13 cellular contexts compared by ENCODE assay signal in the genomic region with DNA sequence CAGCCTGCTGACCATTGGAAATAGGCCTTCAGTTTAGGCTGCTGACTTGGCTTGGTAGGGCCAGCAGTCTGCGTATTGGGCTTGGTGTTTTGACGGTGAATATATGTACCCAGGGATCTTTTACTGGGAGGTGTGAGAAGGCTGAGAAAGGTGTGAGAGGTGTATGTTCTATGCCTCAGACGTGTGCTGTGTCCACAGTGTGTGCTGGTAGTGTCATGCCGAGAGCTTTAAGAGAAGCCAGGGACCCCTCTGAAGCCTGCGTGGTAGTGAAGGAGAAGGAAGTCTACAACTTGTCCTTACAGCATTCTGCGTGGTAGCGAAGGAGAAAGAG. TPM values are rescaled to one million over a fixed set of nuclear protein-coding genes. Genes with fewer than 3 reads are reported as not detected.
DNase-seq lines count a peak whose midpoint lies in the region; ATAC-seq, FAIRE-seq and TF ChIP-seq lines count a peak whose summit lies in the region.
"Had no signal": no experiment of that assay in that cellular context is flagged by ENCODE, and none has a peak within 500 bp of the region (broad histone marks: within the 10 kb centered on the region; RNA-seq: fewer than 3 reads in every experiment).

No MANE protein-coding gene starts in this region.

- DNase-seq in CD4-positive, alpha-beta memory T cell, result no peak
- no peak for DNase-seq in HCT116 (ENCODE audit: low read depth, low spot score)
- no peak for DNase-seq in GM12878 (ENCODE audit: low read depth, low spot score)
- no peak for DNase-seq in natural killer cell treated with Interleukin-12 subunit alpha and Interleukin-12 subunit beta and Interleukin-15 and Interleukin-18, amount 100 ng/mL, for 72 hours (ENCODE audit: low spot score)
- no peak for DNase-seq in HPDE6-E6E7 (ENCODE audit: extremely low spot score)
- no peak for DNase-seq in H4 (ENCODE audit: low spot score)
- DNase-seq in pons (ENCODE audit: low spot score), result no peak
- DNase-seq: midbrain, NCI-H1436, NCI-H446 had no signal

- no peaks in the 10 kb centered on the region for H3K27me3 Mint-ChIP-seq in CD4-positive, alpha-beta memory T cell
- H3K27me3 Mint-ChIP-seq in natural killer cell treated with Interleukin-12 subunit alpha and Interleukin-12 subunit beta and Interleukin-15 and Interleukin-18, amount 100 ng/mL, for 72 hours, result no peaks in the 10 kb centered on the region

- H3K9ac ChIP-seq in HCT116 (ENCODE audit: low read length) (no peak overlapping the region), GM12878 (ENCODE audit: control insufficient read depth, insufficient read depth, low read length) (no peak overlapping the region)

- no peak overlapping the region for H3K27ac ChIP-seq in CD4-positive, alpha-beta memory T cell (ENCODE audit: low read depth, low read length)
- H3K27ac ChIP-seq in HCT116 (ENCODE audit: low read depth, low read length) (no peak overlapping the region), GM12878 (ENCODE audit: control insufficient read depth, insufficient read depth) (no peak overlapping the region)

- H2AFZ ChIP-seq in HCT116 (ENCODE audit: low read depth, low read length, poor library complexity, severe bottlenecking) (no peak overlapping the region), GM12878 (ENCODE audit: control insufficient read depth, low read depth, low read length) (no peak overlapping the region)

- SMC1A ChIA-PET in GM12878 (lab: Charles Lee; ENCODE audit: uncharacterized antibody, unreplicated experiment), result interaction anchor here (0.7 kb wide), 1 partner anchor 110 kb away, joined by 4 read pairs; no protein-coding TSS in a partner anchor

- H3K36me3 Mint-ChIP-seq in CD4-positive, alpha-beta memory T cell, result peaks cover 2 to 23% of the 10 kb centered on the region in 2 donors
- H3K36me3 Mint-ChIP-seq in natural killer cell treated with Interleukin-12 subunit alpha and Interleukin-12 subunit beta and Interleukin-15 and Interleukin-18, amount 100 ng/mL, for 72 hours, result no peaks in the 10 kb centered on the region

- no peak overlapping the region for H3K4me3 ChIP-seq in CD4-positive, alpha-beta memory T cell (ENCODE audit: low read length in 2 of 2)
- H3K4me3 ChIP-seq in HCT116 (replicated peaks in 1 of 2; ENCODE audit: low read depth in 1 of 2, low read length in 2 of 2), result no peak overlapping the region
- H3K4me3 ChIP-seq in GM12878, result no peak overlapping the region
- H3K4me3 ChIP-seq: gastroesophageal sphincter had no signal

- H3K9me3 Mint-ChIP-seq in CD4-positive, alpha-beta memory T cell, result peaks cover 0 to 2% (median 0%) of the 10 kb centered on the region in 8 donors
- H3K9me3 Mint-ChIP-seq in natural killer cell treated with Interleukin-12 subunit alpha and Interleukin-12 subunit beta and Interleukin-15 and Interleukin-18, amount 100 ng/mL, for 72 hours, result no peaks in the 10 kb centered on the region

- H3K4me1 Mint-ChIP-seq in CD4-positive, alpha-beta memory T cell, result peaks cover 37 to 64% (median 47%) of the 10 kb centered on the region in 4 donors
- peaks cover 35 to 43% of the 10 kb centered on the region in 2 donors for H3K4me1 Mint-ChIP-seq in natural killer cell treated with Interleukin-12 subunit alpha and Interleukin-12 subunit beta and Interleukin-15 and Interleukin-18, amount 100 ng/mL, for 72 hours (ENCODE audit: low read depth in 2 of 2)

- WGBS in GM12878 (ENCODE audit: insufficient coverage, insufficient replicate concordance, low lambda C conversion rate, missing lambda C conversion rate), result 98% methylated on average over 7 of the region's 7 CpGs

- TF ChIP-seq CTCF in HCT116 (IDR thresholded peaks at IDR 0.05 in 2 of 3, conservative IDR thresholded peaks at IDR 0.05 in 1 of 3; ENCODE audit: borderline replicate concordance in 1 of 3, insufficient read depth in 1 of 3, low read depth in 2 of 3, low read length in 2 of 3) (no peak), GM12878 (IDR thresholded peaks at IDR 0.05 in 2 of 3, conservative IDR thresholded peaks at IDR 0.05 in 1 of 3; ENCODE audit: control insufficient read depth in 2 of 3, extremely low read depth in 1 of 3, insufficient read depth in 1 of 3, low read depth in 3 of 3, low read length in 3 of 3) (no peak)

- intact Hi-C loops in CD4-positive, alpha-beta memory T cell (cut with micrococcal nuclease), result no loop called here
- intact Hi-C loops in HCT116 (cut with micrococcal nuclease), result no loop called here
- intact Hi-C loops in GM12878 (cut with micrococcal nuclease; ENCODE audit: unreplicated experiment), result no loop called here

- H3K9me3 ChIP-seq in CD4-positive, alpha-beta memory T cell (ENCODE audit: control insufficient read depth in 1 of 2, low read length in 2 of 2), result no peaks in the 10 kb centered on the region
- H3K9me3 ChIP-seq in HCT116 (ENCODE audit: control insufficient read depth in 1 of 2, insufficient read depth in 1 of 2, low read depth in 1 of 2, low read length in 2 of 2), result no peaks in the 10 kb centered on the region
- H3K9me3 ChIP-seq in GM12878 (replicated peaks; ENCODE audit: control insufficient read depth, insufficient read depth, low read length), result no peaks in the 10 kb centered on the region
- H3K9me3 ChIP-seq: gastroesophageal sphincter had no signal

- in situ Hi-C loops in GM12878 (cut with MboI), result no loop called here

- H3K9me2 ChIP-seq in HCT116 (ENCODE audit: insufficient read depth), result no peaks in the 10 kb centered on the region

- FAIRE-seq in GM12878 (lab: Jason Lieb, UNC), result no peak
- FAIRE-seq: endothelial cell of umbilical vein had no signal

- TF ChIP-seq RAD21 in HCT116 (IDR thresholded peaks at IDR 0.05; ENCODE audit: low read depth) (no peak), GM12878 (IDR thresholded peaks at IDR 0.05; ENCODE audit: insufficient read depth, low read depth, low read length) (no peak)

- H3K27ac Mint-ChIP-seq in CD4-positive, alpha-beta memory T cell, result peak overlapping the region in 4 of 7 donors; percentile 15 to 87 (median 42)
- peak overlapping the region in 1 of 2 donors; percentile 6 for H3K27ac Mint-ChIP-seq in natural killer cell treated with Interleukin-12 subunit alpha and Interleukin-12 subunit beta and Interleukin-15 and Interleukin-18, amount 100 ng/mL, for 72 hours

- CTCF ChIA-PET in CD4-positive, alpha-beta memory T cell (lab: Charles Lee; ENCODE audit: partially characterized antibody), result interaction anchor here (1.0 to 1.6 kb wide), 3 partner anchors 10 to 135 kb away, joined by 3 to 5 read pairs (median 3); no protein-coding TSS in a partner anchor
- CTCF ChIA-PET in HCT116 (lab: Charles Lee) (no interaction called here), GM12878 (lab: Yijun Ruan, JAX) (no interaction called here)

- POLR2A ChIA-PET in CD4-positive, alpha-beta memory T cell (lab: Charles Lee; ENCODE audit: partially characterized antibody), result interaction anchor here (1.3 to 5.7 kb wide), 3 partner anchors 23 to 79 kb away, joined by 3 to 115 read pairs (median 64); a partner anchor contains a TSS
- POLR2A ChIA-PET in HCT116 (lab: Charles Lee) (no interaction called here), GM12878 (lab: Charles Lee) (interaction anchor here (1.7 kb wide), 1 partner anchor 79 kb away, joined by 7 read pairs; a partner anchor contains a TSS)

- RAD21 ChIA-PET in HCT116 (lab: Charles Lee; ENCODE audit: low non-redundant PET in 1 of 2, low total read pairs in 2 of 2, uncharacterized antibody in 2 of 2, unreplicated experiment in 2 of 2) (no interaction called here), GM12878 (lab: Charles Lee; ENCODE audit: unreplicated experiment) (no interaction called here)

- no peak for ATAC-seq in HCT116
- no peak for ATAC-seq in GM12878
- ATAC-seq in natural killer cell treated with Interleukin-12 subunit alpha and Interleukin-12 subunit beta and Interleukin-15 and Interleukin-18, amount 100 ng/mL, for 72 hours, result no peak
- no peak for ATAC-seq in GM19395 (IDR thresholded peaks at IDR 0.05; ENCODE audit: unreplicated experiment)
- ATAC-seq: gastroesophageal sphincter had no signal

- H4K20me1 ChIP-seq in HCT116 (ENCODE audit: insufficient read depth) (peaks cover 33% of the 10 kb centered on the region; the same call in 1 of the 2 replicates), GM12878 (ENCODE audit: control insufficient read depth, insufficient read depth) (peaks cover 7% of the 10 kb centered on the region)

- H3K4me3 Mint-ChIP-seq in CD4-positive, alpha-beta memory T cell, result peak overlapping the region in 7 of 8 donors; percentile 35 to 90 (median 82)
- peak overlapping the region; percentile 81 for H3K4me3 Mint-ChIP-seq in natural killer cell treated with Interleukin-12 subunit alpha and Interleukin-12 subunit beta and Interleukin-15 and Interleukin-18, amount 100 ng/mL, for 72 hours

- H3K36me3 ChIP-seq in CD4-positive, alpha-beta memory T cell (ENCODE audit: insufficient read depth, low read length), result peaks cover 1% of the 10 kb centered on the region
- H3K36me3 ChIP-seq in HCT116 (ENCODE audit: control insufficient read depth in 1 of 2, insufficient read depth in 2 of 2, low read length in 2 of 2) (peaks cover 0 to 23% of the 10 kb centered on the region in 2 experiments; a peak in 3 of 4 replicates), GM12878 (ENCODE audit: control insufficient read depth in 2 of 2, insufficient read depth in 2 of 2, low read length in 1 of 2) (no peaks in the 10 kb centered on the region; a peak in 1 of 4 replicates)

- H3K4me1 ChIP-seq in CD4-positive, alpha-beta memory T cell (ENCODE audit: insufficient read depth, low read length), result peaks cover 34% of the 10 kb centered on the region
- peaks cover 13 to 23% of the 10 kb centered on the region in 2 experiments for H3K4me1 ChIP-seq in HCT116 (ENCODE audit: control insufficient read depth in 1 of 2, insufficient read depth in 2 of 2, low read length in 2 of 2)
- peaks cover 10% of the 10 kb centered on the region for H3K4me1 ChIP-seq in GM12878 (ENCODE audit: control insufficient read depth, insufficient read depth, low read length)

- H3K27me3 ChIP-seq in CD4-positive, alpha-beta memory T cell (ENCODE audit: insufficient read depth, low read length), result no peaks in the 10 kb centered on the region
- no peaks in the 10 kb centered on the region for H3K27me3 ChIP-seq in HCT116 (ENCODE audit: insufficient read depth, low read length)
- H3K27me3 ChIP-seq in GM12878 (replicated peaks in 1 of 2; ENCODE audit: control insufficient read depth in 2 of 2, insufficient read depth in 2 of 2, low read length in 1 of 2), result no peaks in the 10 kb centered on the region
- H3K27me3 ChIP-seq: gastroesophageal sphincter had no signal

- TF ChIP-seq POLR2A in HCT116 (IDR thresholded peaks at IDR 0.05; ENCODE audit: borderline replicate concordance, extremely low read depth, insufficient read depth, insufficient read length) (no peak), GM12878 (IDR thresholded peaks at IDR 0.05; ENCODE audit: low read depth, low read length) (no peak)

- H3K4me2 ChIP-seq in HCT116 (ENCODE audit: low read length), result peak overlapping the region; percentile 95; the same call in 1 of the 2 replicates
- peak overlapping the region; percentile 25 for H3K4me2 ChIP-seq in GM12878 (ENCODE audit: control insufficient read depth, insufficient read depth)

- BruUV-seq in HCT116 (replicated peaks; lab: Mats Ljungman, UMichigan), result no TSS peak
- no TSS peak for BruUV-seq in GM12878 (replicated peaks; lab: Mats Ljungman, UMichigan)

- no peak for TF ChIP-seq EP300 in GM12878 (IDR thresholded peaks at IDR 0.05; ENCODE audit: borderline replicate concordance in 1 of 2, control insufficient read depth in 1 of 2, low read depth in 2 of 2, low read length in 2 of 2)

- peaks cover 89% of the 10 kb centered on the region for H3K79me2 ChIP-seq in HCT116 (ENCODE audit: insufficient read depth, low read length)
- H3K79me2 ChIP-seq in GM12878 (ENCODE audit: control insufficient read depth, insufficient read depth, low read length), result peaks cover 67% of the 10 kb centered on the region

RNA-seq across cellular contexts. Expression of a gene that starts 2.1 kb away (rescaled TPM):
- total RNA-seq in CD4-positive, alpha-beta memory T cell, result 10 to 100 TPM; 22.7 to 24.8 TPM
- 1 to 10 TPM in 1 of 2 donors, under 1 TPM in 1; 0.71 to 1.4 TPM for polyA plus RNA-seq in CD4-positive, alpha-beta memory T cell
- total RNA-seq in HCT116 (2021; ENCODE audit: unreplicated experiment), result 28.1 TPM
- 16.7 and 20.6 TPM in 2 replicates for polyA plus RNA-seq in HCT116 (2012)
- 55.6 and 59.3 TPM in 2 replicates for total RNA-seq in GM12878 (2013; cell fraction: nucleolus; rRNA removed)
- total RNA-seq in GM12878 (2014; rRNA removed), result 8.1 and 12.4 TPM in 2 replicates
- 6.1 and 6.6 TPM in 2 replicates for total RNA-seq in GM12878 (2014; rRNA removed; fragmentation: Illumina TruSeq; extraction: Trizol)
- 10.4 and 11.1 TPM in 2 replicates for total RNA-seq in GM12878 (2021)
- 2.8 TPM for polyA plus RNA-seq in GM12878 (2011; ENCODE audit: low read depth)
- 11.7 and 12.1 TPM in 2 replicates for polyA plus RNA-seq in GM12878 (2011; rRNA removed)
- polyA plus RNA-seq in GM12878 (2011; cell fraction: cytosol; rRNA removed), result 8.8 and 17.7 TPM in 2 replicates
- 46.7 and 57.7 TPM in 2 replicates for polyA plus RNA-seq in GM12878 (2011; cell fraction: nucleus; rRNA removed)
- polyA plus RNA-seq in GM12878 (2012), result 6.1 and 8.3 TPM in 2 replicates
- 7.0 and 8.2 TPM in 2 replicates for polyA plus RNA-seq in GM12878 (2014; fragmentation: Illumina TruSeq; extraction: Trizol)
- 1 to 10 TPM; 1.8 to 2.2 TPM for polyA plus RNA-seq in GM12878 (2014; fragmentation: Nextera tagmentation; extraction: Ambion mirVana)
- 20.0 and 21.8 TPM in 2 replicates for polyA plus RNA-seq in GM12878 (2014; rRNA removed)
- polyA plus RNA-seq in GM12878 (2016; fragmentation: Nextera tagmentation; extraction: Ambion mirVana), result 1 to 10 TPM; 2.4 to 2.8 TPM
- 9.8 and 20.6 TPM in 2 replicates for polyA minus RNA-seq in GM12878 (2011; rRNA and poly(A)+ RNA removed)
- 6.7 and 7.0 TPM in 2 replicates for polyA minus RNA-seq in GM12878 (2011; cell fraction: cytosol; rRNA and poly(A)+ RNA removed)
- polyA minus RNA-seq in GM12878 (2011; cell fraction: nucleus; rRNA and poly(A)+ RNA removed), result 13.2 and 25.6 TPM in 2 replicates
- 10 to 100 TPM; 21.2 to 45.0 TPM for total RNA-seq in natural killer cell treated with Interleukin-12 subunit alpha and Interleukin-12 subunit beta and Interleukin-15 and Interleukin-18, amount 100 ng/mL, for 72 hours
- total RNA-seq in H4 (2014; rRNA removed; shearing (Covaris generic)), result 3.3 TPM in 2 replicates

RNA-seq across cellular contexts. Expression of a gene that starts 2.5 kb away (rescaled TPM):
- 100 to 1,000 TPM; 182 to 190 TPM for total RNA-seq in CD4-positive, alpha-beta memory T cell
- polyA plus RNA-seq in CD4-positive, alpha-beta memory T cell, result 100 to 1,000 TPM; 437 to 598 TPM
- 364 TPM for total RNA-seq in HCT116 (2021; ENCODE audit: unreplicated experiment)
- 399 and 428 TPM in 2 replicates for polyA plus RNA-seq in HCT116 (2012)
- 59.7 and 68.2 TPM in 2 replicates for total RNA-seq in GM12878 (2013; cell fraction: nucleolus; rRNA removed)
- 323 and 324 TPM in 2 replicates for total RNA-seq in GM12878 (2014; rRNA removed)
- total RNA-seq in GM12878 (2014; rRNA removed; fragmentation: Illumina TruSeq; extraction: Trizol), result 210 and 216 TPM in 2 replicates
- 348 and 359 TPM in 2 replicates for total RNA-seq in GM12878 (2021)
- 125 TPM for polyA plus RNA-seq in GM12878 (2011; ENCODE audit: low read depth)
- polyA plus RNA-seq in GM12878 (2011; rRNA removed), result 273 and 397 TPM in 2 replicates
- polyA plus RNA-seq in GM12878 (2011; cell fraction: cytosol; rRNA removed), result 444 and 554 TPM in 2 replicates
- polyA plus RNA-seq in GM12878 (2011; cell fraction: nucleus; rRNA removed), result 378 and 385 TPM in 2 replicates
- 199 and 211 TPM in 2 replicates for polyA plus RNA-seq in GM12878 (2012)
- polyA plus RNA-seq in GM12878 (2014; fragmentation: Illumina TruSeq; extraction: Trizol), result 131 and 219 TPM in 2 replicates
- polyA plus RNA-seq in GM12878 (2014; fragmentation: Nextera tagmentation; extraction: Ambion mirVana), result 100 to 1,000 TPM; 333 to 546 TPM
- polyA plus RNA-seq in GM12878 (2014; rRNA removed), result 369 and 389 TPM in 2 replicates
- polyA plus RNA-seq in GM12878 (2016; fragmentation: Nextera tagmentation; extraction: Ambion mirVana), result 100 to 1,000 TPM; 824 to 857 TPM
- 170 and 184 TPM in 2 replicates for polyA minus RNA-seq in GM12878 (2011; rRNA and poly(A)+ RNA removed)
- polyA minus RNA-seq in GM12878 (2011; cell fraction: cytosol; rRNA and poly(A)+ RNA removed), result 58.0 and 86.2 TPM in 2 replicates
- polyA minus RNA-seq in GM12878 (2011; cell fraction: nucleus; rRNA and poly(A)+ RNA removed), result 32.9 and 52.9 TPM in 2 replicates
- total RNA-seq in natural killer cell treated with Interleukin-12 subunit alpha and Interleukin-12 subunit beta and Interleukin-15 and Interleukin-18, amount 100 ng/mL, for 72 hours, result 100 to 1,000 TPM; 284 to 315 TPM
- 694 and 771 TPM in 2 replicates for total RNA-seq in H4 (2014; rRNA removed; shearing (Covaris generic))

RNA-seq across cellular contexts. Expression of a gene that starts 23.4 kb away (rescaled TPM):
- 10 to 100 TPM; 48.5 to 50.3 TPM for total RNA-seq in CD4-positive, alpha-beta memory T cell
- 1 to 10 TPM in 1 of 2 donors, under 1 TPM in 1; 0.78 to 1.2 TPM for polyA plus RNA-seq in CD4-positive, alpha-beta memory T cell
- total RNA-seq in HCT116 (2021; ENCODE audit: unreplicated experiment), result 51.3 TPM
- 37.7 and 38.4 TPM in 2 replicates for polyA plus RNA-seq in HCT116 (2012)
- 29.3 TPM in 2 replicates for total RNA-seq in GM12878 (2013; cell fraction: nucleolus; rRNA removed)
- 18.0 and 18.9 TPM in 2 replicates for total RNA-seq in GM12878 (2014; rRNA removed)
- 13.3 and 16.2 TPM in 2 replicates for total RNA-seq in GM12878 (2014; rRNA removed; fragmentation: Illumina TruSeq; extraction: Trizol)
- total RNA-seq in GM12878 (2021), result 34.3 and 34.9 TPM in 2 replicates
- polyA plus RNA-seq in GM12878 (2011; ENCODE audit: low read depth), result 10.6 TPM
- polyA plus RNA-seq in GM12878 (2011; rRNA removed), result 25.5 and 33.2 TPM in 2 replicates
- polyA plus RNA-seq in GM12878 (2011; cell fraction: cytosol; rRNA removed), result 30.6 and 42.4 TPM in 2 replicates
- 49.4 and 55.9 TPM in 2 replicates for polyA plus RNA-seq in GM12878 (2011; cell fraction: nucleus; rRNA removed)
- polyA plus RNA-seq in GM12878 (2012), result 26.7 and 32.9 TPM in 2 replicates
- polyA plus RNA-seq in GM12878 (2014; fragmentation: Illumina TruSeq; extraction: Trizol), result 8.9 and 15.1 TPM in 2 replicates
- 1 to 10 TPM in 1 of 2 experiments, under 1 TPM in 1; 0.56 to 1.8 TPM for polyA plus RNA-seq in GM12878 (2014; fragmentation: Nextera tagmentation; extraction: Ambion mirVana)
- polyA plus RNA-seq in GM12878 (2014; rRNA removed), result 29.6 and 30.3 TPM in 2 replicates
- 1 to 10 TPM in 1 of 2 experiments, under 1 TPM in 1; 0.79 to 1.4 TPM for polyA plus RNA-seq in GM12878 (2016; fragmentation: Nextera tagmentation; extraction: Ambion mirVana)
- polyA minus RNA-seq in GM12878 (2011; rRNA and poly(A)+ RNA removed), result 25.7 and 36.1 TPM in 2 replicates
- polyA minus RNA-seq in GM12878 (2011; cell fraction: cytosol; rRNA and poly(A)+ RNA removed), result 15.6 and 16.8 TPM in 2 replicates
- 12.8 and 25.0 TPM in 2 replicates for polyA minus RNA-seq in GM12878 (2011; cell fraction: nucleus; rRNA and poly(A)+ RNA removed)
- total RNA-seq in natural killer cell treated with Interleukin-12 subunit alpha and Interleukin-12 subunit beta and Interleukin-15 and Interleukin-18, amount 100 ng/mL, for 72 hours, result 10 to 100 TPM; 25.8 to 32.7 TPM
- total RNA-seq in H4 (2014; rRNA removed; shearing (Covaris generic)), result 29.3 and 36.7 TPM in 2 replicates

RNA-seq across cellular contexts. Expression of a gene that starts 37.2 kb away (rescaled TPM):
- total RNA-seq in CD4-positive, alpha-beta memory T cell, result 10 to 100 TPM; 48.5 to 50.7 TPM
- polyA plus RNA-seq in CD4-positive, alpha-beta memory T cell, result 10 to 100 TPM; 15.9 to 23.9 TPM
- total RNA-seq in HCT116 (2021; ENCODE audit: unreplicated experiment), result 43.3 TPM
- 24.6 and 28.4 TPM in 2 replicates for polyA plus RNA-seq in HCT116 (2012)
- total RNA-seq in GM12878 (2013; cell fraction: nucleolus; rRNA removed), result 48.5 and 51.0 TPM in 2 replicates
- 40.9 and 44.1 TPM in 2 replicates for total RNA-seq in GM12878 (2014; rRNA removed)
- 19.3 and 28.5 TPM in 2 replicates for total RNA-seq in GM12878 (2014; rRNA removed; fragmentation: Illumina TruSeq; extraction: Trizol)
- 40.4 and 52.4 TPM in 2 replicates for total RNA-seq in GM12878 (2021)
- 12.8 TPM for polyA plus RNA-seq in GM12878 (2011; ENCODE audit: low read depth)
- polyA plus RNA-seq in GM12878 (2011; rRNA removed), result 22.2 and 32.9 TPM in 2 replicates
- 44.6 and 54.2 TPM in 2 replicates for polyA plus RNA-seq in GM12878 (2011; cell fraction: cytosol; rRNA removed)
- 23.9 and 38.8 TPM in 2 replicates for polyA plus RNA-seq in GM12878 (2011; cell fraction: nucleus; rRNA removed)
- 18.6 and 25.9 TPM in 2 replicates for polyA plus RNA-seq in GM12878 (2012)
- 10.4 and 31.4 TPM in 2 replicates for polyA plus RNA-seq in GM12878 (2014; fragmentation: Illumina TruSeq; extraction: Trizol)
- polyA plus RNA-seq in GM12878 (2014; fragmentation: Nextera tagmentation; extraction: Ambion mirVana), result 1 to 10 TPM; 6.2 to 7.3 TPM
- polyA plus RNA-seq in GM12878 (2014; rRNA removed), result 44.5 and 45.2 TPM in 2 replicates
- 10 to 100 TPM; 35.8 to 38.6 TPM for polyA plus RNA-seq in GM12878 (2016; fragmentation: Nextera tagmentation; extraction: Ambion mirVana)
- polyA minus RNA-seq in GM12878 (2011; rRNA and poly(A)+ RNA removed), result 15.4 and 31.5 TPM in 2 replicates
- polyA minus RNA-seq in GM12878 (2011; cell fraction: cytosol; rRNA and poly(A)+ RNA removed), result 6.9 and 9.5 TPM in 2 replicates
- 8.2 and 26.7 TPM in 2 replicates for polyA minus RNA-seq in GM12878 (2011; cell fraction: nucleus; rRNA and poly(A)+ RNA removed)
- total RNA-seq in natural killer cell treated with Interleukin-12 subunit alpha and Interleukin-12 subunit beta and Interleukin-15 and Interleukin-18, amount 100 ng/mL, for 72 hours, result 10 to 100 TPM; 39.3 to 57.9 TPM
- total RNA-seq in H4 (2014; rRNA removed; shearing (Covaris generic)), result 13.3 and 18.0 TPM in 2 replicates
